19 cellular contexts compared by ENCODE assay signal in the genomic region with DNA sequence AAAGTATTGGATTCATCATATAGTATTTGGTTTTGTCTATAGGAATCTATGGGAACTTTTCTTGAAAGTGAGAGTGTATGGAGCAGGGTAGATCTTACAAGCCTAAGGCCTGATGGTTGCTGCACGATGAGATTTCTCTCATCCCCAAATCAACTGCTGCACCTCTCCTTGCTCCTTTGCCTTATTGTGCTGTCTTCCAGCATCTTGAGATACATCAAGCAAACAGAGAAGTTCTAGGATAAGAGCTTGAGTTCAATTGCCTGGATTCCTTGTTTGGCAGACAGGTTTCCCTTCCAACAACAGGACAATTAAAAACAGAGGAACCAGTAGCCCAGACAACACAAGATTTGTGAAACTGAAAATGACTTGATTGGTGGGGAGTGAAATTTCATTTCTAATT. TPM values are rescaled to one million over a fixed set of nuclear protein-coding genes. Genes with fewer than 3 reads are reported as not detected.
A peak's percentile ranks its signal among the peaks of the same experiment; 100 is the strongest.
DNase-seq lines count a peak whose midpoint lies in the region; ATAC-seq and TF ChIP-seq lines count a peak whose summit lies in the region.
"Had no signal": no experiment of that assay in that cellular context is flagged by ENCODE, and none has a peak within 500 bp of the region (broad histone marks: within the 10 kb centered on the region; RNA-seq: fewer than 3 reads in every experiment).

No MANE protein-coding gene starts in this region.

- in situ Hi-C loops in gastrocnemius medialis (cut with MboI; ENCODE audit: low sequenced_read_pairs in 4 of 4), result no loop called here

- H3K4me3 ChIP-seq in ascending aorta, result peak overlapping the region; percentile 15 to 36
- peak overlapping the region in 1 of 4 donors; percentile 0 for H3K4me3 ChIP-seq in gastrocnemius medialis
- H3K4me3 ChIP-seq: BLaER1 treated with 17β-estradiol and CSF1 and Interleukin-3, amounts not matched to agents 10 nM and 100 nM had no signal

- H3K27ac ChIP-seq in ascending aorta (peak overlapping the region; percentile 36 to 67), gastrocnemius medialis (peak overlapping the region; percentile 80 to 86 (median 84))
- H3K27ac ChIP-seq: BLaER1 treated with 17β-estradiol and CSF1 and Interleukin-3, amounts not matched to agents 10 nM and 100 nM; KMS-11 had no signal

- H3K9me3 Mint-ChIP-seq in HFFc6, result no peaks in the 10 kb centered on the region
- H3K9me3 Mint-ChIP-seq: CD8-positive, alpha-beta T cell had no signal

- H3K27me3 ChIP-seq in ascending aorta, result no peaks in the 10 kb centered on the region
- no peaks in the 10 kb centered on the region for H3K27me3 ChIP-seq in gastrocnemius medialis
- H3K27me3 ChIP-seq: BLaER1 treated with 17β-estradiol and CSF1 and Interleukin-3, amounts not matched to agents 10 nM and 100 nM had no signal

- no peak for TF ChIP-seq POLR2A in gastrocnemius medialis (IDR thresholded peaks at IDR 0.05)

- H3K9me3 ChIP-seq in ascending aorta (no peaks in the 10 kb centered on the region), gastrocnemius medialis (no peaks in the 10 kb centered on the region)

- H3K4me1 ChIP-seq in ascending aorta (peaks cover 6 to 39% of the 10 kb centered on the region in 2 donors), gastrocnemius medialis (peaks cover 67 to 75% of the 10 kb centered on the region in 2 donors)

- intact Hi-C loops in ascending aorta (cut with DNase I) (no loop called here), gastrocnemius medialis (cut with DNase I; ENCODE audit: low total_unique reads) (no loop called here)

- peak overlapping the region; percentile 37; the same call in 1 of the 2 replicates for H3K4me3 Mint-ChIP-seq in HFFc6
- H3K4me3 Mint-ChIP-seq: CD8-positive, alpha-beta T cell had no signal

- H3K36me3 Mint-ChIP-seq in HFFc6 (ENCODE audit: low read depth), result peaks cover 28% of the 10 kb centered on the region
- H3K36me3 Mint-ChIP-seq: CD8-positive, alpha-beta T cell had no signal

- no peak for DNase-seq in HFFc6
- no peak for DNase-seq in ascending aorta (ENCODE audit: low spot score in 2 of 2)
- no peak for DNase-seq in left lobe of liver (ENCODE audit: low spot score)
- DNase-seq in gastrocnemius medialis, result no peak
- no peak for DNase-seq in NCI-H1048 (lab: John Stamatoyannopoulos, UW)
- DNase-seq: CD8-positive, alpha-beta T cell; DMS53; EL; NCI-H1417 treated with DMSO at 0.1 percent for 48 hours; NCI-H187 treated with DMSO at 0.1 percent for 48 hours; NCI-H2227 treated with DMSO at 0.1 percent for 48 hours; NCI-H510A treated with DMSO at 0.1 percent for 48 hours; NCI-H774; SIG-M5 had no signal

- peaks cover 71% of the 10 kb centered on the region for H3K4me1 Mint-ChIP-seq in HFFc6 (ENCODE audit: low read depth)

- H3K27me3 Mint-ChIP-seq in HFFc6 (ENCODE audit: insufficient read depth), result no peaks in the 10 kb centered on the region

- no peak overlapping the region for H3K27ac Mint-ChIP-seq in HFFc6
- H3K27ac Mint-ChIP-seq: CD8-positive, alpha-beta T cell had no signal

- TF ChIP-seq CTCF in HFFc6 (IDR thresholded peaks at IDR 0.05) (no peak), ascending aorta (IDR thresholded peaks at IDR 0.05) (no peak), gastrocnemius medialis (IDR thresholded peaks at IDR 0.05 in 4 of 5, conservative IDR thresholded peaks at IDR 0.05 in 1 of 5) (no peak)

- H3K36me3 ChIP-seq in ascending aorta, result peaks cover 6 to 9% of the 10 kb centered on the region in 2 donors
- peaks cover 0 to 8% of the 10 kb centered on the region in 2 donors for H3K36me3 ChIP-seq in gastrocnemius medialis
- H3K36me3 ChIP-seq: BLaER1 treated with 17β-estradiol and CSF1 and Interleukin-3, amounts not matched to agents 10 nM and 100 nM had no signal

- ATAC-seq in left lobe of liver (peak; percentile 33), gastrocnemius medialis (no peak), HG03442 (IDR thresholded peaks at IDR 0.05; ENCODE audit: unreplicated experiment) (no peak), HG02763 (IDR thresholded peaks at IDR 0.05; ENCODE audit: unreplicated experiment) (no peak)
- ATAC-seq: CD8-positive, alpha-beta T cell had no signal

RNA-seq across cellular contexts. Expression of a gene that starts 56.6 kb away (rescaled TPM):
- total RNA-seq in HFFc6 (2021; fragmentation: NEBNext Ultra II Directional; extraction: Animal tissue kit (Norgen Biotek cat#: 25700)), result 100 to 1,000 TPM in 2 of 6 experiments, 10 to 100 TPM in 4; 85.0 to 112 (median 95.9) TPM
- total RNA-seq in ascending aorta (69.5 TPM), left lobe of liver (34.6 TPM), gastrocnemius medialis (10 to 100 TPM in 3 of 4 donors, 1 to 10 TPM in 1; 4.8 to 35.5 (median 34.1) TPM)
- total RNA-seq: CD8-positive, alpha-beta T cell; OCI-LY7 had no signal
